Comparison of ENCODE assay signal across 1 cellular context in genomic region chr12:117986705-117987469, GRCh38.
TF ChIP-seq lines count a peak whose summit lies in the region.

No MANE protein-coding gene starts in this region.

TF ChIP-seq in IMR-90, 13 proteins besides CTCF, POLR2A, EP300 and RAD21 (continued from another document):
- no peak for TF ChIP-seq USF2 (IDR thresholded peaks at IDR 0.05; ENCODE audit: low read depth, low read length)
- no peak for TF ChIP-seq FOS (IDR thresholded peaks at IDR 0.05; ENCODE audit: low read depth, low read length)
- no peak for TF ChIP-seq BHLHE40 (IDR thresholded peaks at IDR 0.05; ENCODE audit: low read depth, low read length)
- TF ChIP-seq SMC3 (IDR thresholded peaks at IDR 0.05; ENCODE audit: low read depth, low read length): no peak
- no peak for TF ChIP-seq CHD1 (IDR thresholded peaks at IDR 0.05; ENCODE audit: low read depth, low read length)
- TF ChIP-seq RCOR1 (IDR thresholded peaks at IDR 0.05; ENCODE audit: insufficient replicate concordance, low read length): no peak
- no peak for TF ChIP-seq NFE2L2 (IDR thresholded peaks at IDR 0.05; ENCODE audit: low read depth, low read length)
- TF ChIP-seq RFX5 (IDR thresholded peaks at IDR 0.05; ENCODE audit: low read depth, low read length): no peak
- no peak for TF ChIP-seq MAFK (IDR thresholded peaks at IDR 0.05; ENCODE audit: low read depth, low read length)
